ENCODE assay signal across 14 cellular contexts in the genomic region with DNA sequence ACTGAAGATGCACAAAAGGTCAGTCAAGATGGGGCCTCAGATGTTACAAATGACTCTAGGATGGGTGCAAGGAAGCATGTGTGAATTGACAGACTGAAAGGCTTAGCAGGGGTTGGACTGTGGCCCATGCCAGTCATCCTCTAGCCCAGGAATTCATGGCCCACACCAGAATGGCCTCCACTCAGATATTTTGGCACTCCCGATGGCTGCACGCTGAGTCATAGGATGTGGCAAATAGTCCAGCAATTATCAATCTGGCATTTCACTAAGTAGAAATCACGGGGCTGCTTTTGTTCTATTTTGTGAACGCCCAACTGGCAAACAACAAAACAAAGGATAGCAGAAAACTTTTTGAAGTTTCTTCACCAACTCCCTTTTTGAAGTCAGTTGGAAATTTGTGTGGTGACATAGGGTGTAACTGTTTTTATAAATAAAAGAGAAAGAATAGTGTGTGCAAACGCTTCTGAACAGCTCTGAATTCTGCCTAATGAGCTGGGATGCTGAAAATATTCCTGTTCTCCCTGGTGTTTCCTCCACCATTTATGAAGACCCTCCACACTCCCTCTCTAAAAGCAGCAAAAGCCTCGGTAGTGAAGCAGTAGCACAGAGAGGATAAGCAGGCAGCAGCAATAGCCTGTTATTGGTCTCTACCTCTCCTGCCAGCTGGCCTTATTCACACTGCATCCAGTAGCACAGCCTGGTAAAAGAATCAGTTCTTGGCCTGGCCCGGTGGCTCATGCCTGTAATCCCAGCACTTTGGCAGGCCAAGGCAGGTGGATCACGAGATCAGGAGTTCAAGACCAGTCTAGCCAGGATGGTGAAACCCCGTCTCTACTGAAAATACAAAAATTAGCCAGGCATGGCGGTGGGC.
DNase-seq lines count a peak whose midpoint lies in the region; ATAC-seq, FAIRE-seq and TF ChIP-seq lines count a peak whose summit lies in the region.
"Had no signal": no experiment of that assay in that cellular context is flagged by ENCODE, and none has a peak within 500 bp of the region (broad histone marks: within the 10 kb centered on the region; RNA-seq: fewer than 3 reads in every experiment).

No MANE protein-coding gene starts in this region.

- WGBS in mammary epithelial cell (ENCODE audit: low coverage, missing lambda C conversion rate) = 27% methylated on average over 8 of the region's 10 CpGs

- peak overlapping the region; percentile 84 for H2AFZ ChIP-seq in mammary epithelial cell (ENCODE audit: low read depth, low read length)

- ATAC-seq in natural killer cell = no peak
- ATAC-seq: pancreas; stimulated activated effector memory CD8-positive, alpha-beta T cell treated with anti-CD3 and anti-CD28 coated beads, Interleukin-12 subunit alpha, Interleukin-12 subunit beta, amount 100 ng/mL, for 72 hours had no signal

- H3K9ac ChIP-seq in mammary epithelial cell (ENCODE audit: insufficient read depth, low read length) = peak overlapping the region; percentile 42

- DNase-seq in A673 (ENCODE audit: low spot score) = peak; percentile 88
- peak; percentile 52 for DNase-seq in HTR-8/SVneo (ENCODE audit: insufficient read length, low spot score)
- DNase-seq in mammary epithelial cell = peak; percentile 80
- peak; percentile 26 for DNase-seq in kidney epithelial cell (ENCODE audit: low read depth)
- no peak for DNase-seq in natural killer cell
- no peak for DNase-seq in KG1 (lab: John Stamatoyannopoulos, UW)
- no peak for DNase-seq in KBM-7
- DNase-seq in NCI-H1436 treated with DMSO at 0.1 percent for 48 hours (lab: John Stamatoyannopoulos, UW) = no peak
- DNase-seq: activated naive CD4-positive, alpha-beta T cell treated with anti-CD3 and anti-CD28 coated beads, Interleukin-2, amount 10 ng/mL, durations not matched to agents 7 days and 5 days; NCI-H1436; T-helper 2 cell had no signal

- intact Hi-C loops in A673 (cut with micrococcal nuclease; ENCODE audit: unreplicated experiment) = no loop called here
- intact Hi-C loops in mammary epithelial cell (cut with micrococcal nuclease) = no loop called here
- intact Hi-C loops in natural killer cell (cut with micrococcal nuclease) = no loop called here

- peak overlapping the region; percentile 31 for H3K27ac ChIP-seq in A673 (ENCODE audit: low read depth, low read length, poor library complexity, severe bottlenecking)
- peak overlapping the region; percentile 71 for H3K27ac ChIP-seq in mammary epithelial cell (ENCODE audit: insufficient read depth, low read depth, low read length)
- H3K27ac ChIP-seq: C4-2B, pancreas had no signal

- H3K36me3 ChIP-seq in A673 (ENCODE audit: insufficient read depth, low read length, poor library complexity, severe bottlenecking) = no peaks in the 10 kb centered on the region
- H3K36me3 ChIP-seq in mammary epithelial cell (ENCODE audit: insufficient read depth, low read length) = no peaks in the 10 kb centered on the region
- H3K36me3 ChIP-seq in kidney epithelial cell (ENCODE audit: control insufficient read depth, insufficient read depth, low read length) = no peaks in the 10 kb centered on the region
- H3K36me3 ChIP-seq: pancreas had no signal

- H3K36me3 Mint-ChIP-seq in natural killer cell = peaks cover 5% of the 10 kb centered on the region
- H3K36me3 Mint-ChIP-seq: activated naive CD4-positive, alpha-beta T cell treated with anti-CD3 and anti-CD28 coated beads, Interleukin-2, amount 10 ng/mL, durations not matched to agents 7 days and 5 days; stimulated activated effector memory CD8-positive, alpha-beta T cell treated with anti-CD3 and anti-CD28 coated beads, Interleukin-12 subunit alpha, Interleukin-12 subunit beta, amount 100 ng/mL, for 72 hours had no signal

- BruUV-seq in A673 (replicated peaks; lab: Mats Ljungman, UMichigan) (no TSS peak), mammary epithelial cell (replicated peaks; lab: Mats Ljungman, UMichigan) (no TSS peak)

- dilution Hi-C loops in mammary epithelial cell (cut with HindIII; ENCODE audit: low sequenced_read_pairs) = no loop called here

- peaks cover 8 to 21% of the 10 kb centered on the region in 2 donors for H3K9me3 Mint-ChIP-seq in natural killer cell

- no peaks in the 10 kb centered on the region for H4K20me1 ChIP-seq in mammary epithelial cell (ENCODE audit: insufficient read depth, low read length)

- H3K4me3 Mint-ChIP-seq in natural killer cell = no peak overlapping the region
- H3K4me3 Mint-ChIP-seq: activated naive CD4-positive, alpha-beta T cell treated with anti-CD3 and anti-CD28 coated beads, Interleukin-2, amount 10 ng/mL, durations not matched to agents 7 days and 5 days; stimulated activated effector memory CD8-positive, alpha-beta T cell treated with anti-CD3 and anti-CD28 coated beads, Interleukin-12 subunit alpha, Interleukin-12 subunit beta, amount 100 ng/mL, for 72 hours had no signal

- CTCF ChIA-PET in A673 (lab: Charles Lee) = no interaction called here
- CTCF ChIA-PET in mammary epithelial cell (lab: Charles Lee; ENCODE audit: low non-redundant PET) = no interaction called here

- peak; percentile 44 for FAIRE-seq in HTR-8/SVneo (lab: Jason Lieb, UNC)
- FAIRE-seq: pancreas had no signal

- in situ Hi-C loops in mammary epithelial cell (cut with MboI; ENCODE audit: low sequenced_read_pairs in 2 of 2) (no loop called here), KBM-7 (cut with MboI; ENCODE audit: low pct_unique_long_range_greater_than_20kb, low sequenced_read_pairs) (no loop called here)

- H3K27me3 ChIP-seq in A673 (replicated peaks; ENCODE audit: insufficient read depth, low read depth, low read length, poor library complexity) (no peaks in the 10 kb centered on the region), mammary epithelial cell (ENCODE audit: insufficient read depth, low read length) (no peaks in the 10 kb centered on the region), kidney epithelial cell (ENCODE audit: control insufficient read depth, insufficient read depth, low read length) (no peaks in the 10 kb centered on the region)
- H3K27me3 ChIP-seq: pancreas had no signal

- H3K79me2 ChIP-seq in mammary epithelial cell (ENCODE audit: insufficient read depth, low read length) = no peaks in the 10 kb centered on the region

- H3K4me2 ChIP-seq in mammary epithelial cell (ENCODE audit: insufficient read depth, low read depth, low read length) = peak overlapping the region; percentile 63

- H3K4me3 ChIP-seq in A673 (ENCODE audit: low read depth, low read length, poor library complexity, severe bottlenecking) (no peak overlapping the region), mammary epithelial cell (replicated peaks in 1 of 3; ENCODE audit: insufficient read depth in 1 of 3, low read depth in 2 of 3, low read length in 3 of 3) (no peak overlapping the region), kidney epithelial cell (ENCODE audit: low read depth, low read length) (no peak overlapping the region)
- H3K4me3 ChIP-seq: pancreas had no signal

- H3K27ac Mint-ChIP-seq in natural killer cell = no peak overlapping the region
- H3K27ac Mint-ChIP-seq: activated naive CD4-positive, alpha-beta T cell treated with anti-CD3 and anti-CD28 coated beads, Interleukin-2, amount 10 ng/mL, durations not matched to agents 7 days and 5 days; stimulated activated effector memory CD8-positive, alpha-beta T cell treated with anti-CD3 and anti-CD28 coated beads, Interleukin-12 subunit alpha, Interleukin-12 subunit beta, amount 100 ng/mL, for 72 hours had no signal

- TF ChIP-seq CTCF in A673 (conservative IDR thresholded peaks at IDR 0.05; ENCODE audit: low read depth, low read length) = no peak
- no peak for TF ChIP-seq CTCF in mammary epithelial cell (conservative IDR thresholded peaks at IDR 0.05 in 1 of 2, IDR thresholded peaks at IDR 0.05 in 1 of 2; ENCODE audit: extremely low read depth in 1 of 2, insufficient read depth in 1 of 2, low read depth in 1 of 2, low read length in 2 of 2)
- TF ChIP-seq CTCF in kidney epithelial cell (IDR thresholded peaks at IDR 0.05; ENCODE audit: insufficient read depth, low read length, poor library complexity, severe bottlenecking) = no peak
- TF ChIP-seq CTCF in natural killer cell (IDR thresholded peaks at IDR 0.05) = no peak

- POLR2A ChIA-PET in A673 (lab: Charles Lee; ENCODE audit: low non-redundant PET) = no interaction called here

- no peaks in the 10 kb centered on the region for H3K4me1 Mint-ChIP-seq in natural killer cell
- H3K4me1 Mint-ChIP-seq: activated naive CD4-positive, alpha-beta T cell treated with anti-CD3 and anti-CD28 coated beads, Interleukin-2, amount 10 ng/mL, durations not matched to agents 7 days and 5 days; stimulated activated effector memory CD8-positive, alpha-beta T cell treated with anti-CD3 and anti-CD28 coated beads, Interleukin-12 subunit alpha, Interleukin-12 subunit beta, amount 100 ng/mL, for 72 hours had no signal

- no peaks in the 10 kb centered on the region for H3K27me3 Mint-ChIP-seq in natural killer cell (ENCODE audit: low read depth in 2 of 2)
- H3K27me3 Mint-ChIP-seq: activated naive CD4-positive, alpha-beta T cell treated with anti-CD3 and anti-CD28 coated beads, Interleukin-2, amount 10 ng/mL, durations not matched to agents 7 days and 5 days had no signal

- H3K9me3 ChIP-seq in A673 (ENCODE audit: low read depth, low read length, poor library complexity, severe bottlenecking) = no peaks in the 10 kb centered on the region
- no peaks in the 10 kb centered on the region for H3K9me3 ChIP-seq in mammary epithelial cell (replicated peaks; ENCODE audit: insufficient read depth, low read length)
- H3K9me3 ChIP-seq: pancreas had no signal

- H3K4me1 ChIP-seq in A673 (ENCODE audit: insufficient read depth, low read length, poor library complexity, severe bottlenecking) (peaks cover 10% of the 10 kb centered on the region), mammary epithelial cell (ENCODE audit: insufficient read depth, low read length) (peaks cover 13% of the 10 kb centered on the region)
- H3K4me1 ChIP-seq: pancreas had no signal

Comparison
In these comparisons a context has a peak if more than half of its experiments do, and no peak if none do; other contexts are left out.
1. DNase-seq: peak in A673 (single experiment), HTR-8/SVneo (single experiment), mammary epithelial cell (single experiment) and kidney epithelial cell (single experiment); none in natural killer cell (single experiment), KG1 (single experiment), KBM-7 (single experiment) and NCI-H1436 treated with DMSO at 0.1 percent for 48 hours (single experiment).